In genomic region chr3:33229066-33229465, GRCh38 we compare ENCODE assay signal across 33 cellular contexts. TPM values are rescaled to one million over a fixed set of nuclear protein-coding genes. Genes with fewer than 3 reads are reported as not detected.
"Had no signal": no experiment of that assay in that cellular context is flagged by ENCODE, and none has a peak within 500 bp of the region (broad histone marks: within the 10 kb centered on the region; RNA-seq: fewer than 3 reads in every experiment).

No MANE protein-coding gene starts in this region.

- H3K9me3 Mint-ChIP-seq: activated CD4-positive, alpha-beta T cell treated with anti-CD3 and anti-CD28 coated beads, Interleukin-2, amount 10 ng/mL, durations not matched to agents 7 days and 5 days; activated naive CD8-positive, alpha-beta T cell treated with anti-CD3 and anti-CD28 coated beads for 36 hours; activated T-cell treated with anti-CD3 and anti-CD28 coated beads, Interleukin-2, amount 50 U/mL, for 24 hours; activated T-cell treated with anti-CD3 and anti-CD28 coated beads, Interleukin-2, amount 50 U/mL, for 72 hours had no signal

- H3K4me1 Mint-ChIP-seq: activated CD4-positive, alpha-beta memory T cell treated with anti-CD3 and anti-CD28 coated beads, Interleukin-2, amount 10 ng/mL, durations not matched to agents 7 days and 5 days; activated CD4-positive, alpha-beta T cell treated with anti-CD3 and anti-CD28 coated beads, Interleukin-2, amount 10 ng/mL, durations not matched to agents 7 days and 5 days; activated naive CD4-positive, alpha-beta T cell treated with anti-CD3 and anti-CD28 coated beads, Interleukin-2, amount 50 U/mL, for 24 hours; activated naive CD8-positive, alpha-beta T cell treated with anti-CD3 and anti-CD28 coated beads for 36 hours; brain; WTC11 had no signal

- FAIRE-seq: endometrium, frontal cortex, TTC549 had no signal

- H3K4me3 Mint-ChIP-seq: activated CD4-positive, alpha-beta memory T cell treated with anti-CD3 and anti-CD28 coated beads, Interleukin-2, amount 10 ng/mL, durations not matched to agents 7 days and 5 days; activated CD4-positive, alpha-beta T cell treated with anti-CD3 and anti-CD28 coated beads, Interleukin-2, amount 10 ng/mL, durations not matched to agents 7 days and 5 days; activated naive CD4-positive, alpha-beta T cell treated with anti-CD3 and anti-CD28 coated beads, Interleukin-2, amount 50 U/mL, for 24 hours; activated naive CD8-positive, alpha-beta T cell treated with anti-CD3 and anti-CD28 coated beads for 36 hours; activated T-cell treated with anti-CD3 and anti-CD28 coated beads, Interleukin-2, amount 50 U/mL, for 24 hours; activated T-cell treated with anti-CD3 and anti-CD28 coated beads, Interleukin-2, amount 50 U/mL, for 72 hours; brain; WTC11 had no signal

- ATAC-seq: activated T-cell treated with anti-CD3 and anti-CD28 coated beads, Interleukin-2, amount 50 U/mL, for 72 hours; esophagus mucosa; heart left ventricle; WTC11 had no signal

- H3K36me3 Mint-ChIP-seq: activated naive CD8-positive, alpha-beta T cell treated with anti-CD3 and anti-CD28 coated beads for 36 hours; brain; WTC11 had no signal

- H3K4me3 ChIP-seq: ascending aorta, breast epithelium, cardiac muscle cell, colonic mucosa, heart left ventricle had no signal

- H3K9me3 ChIP-seq: ascending aorta, breast epithelium, colonic mucosa, heart left ventricle had no signal

- DNase-seq: activated CD4-positive, alpha-beta memory T cell treated with anti-CD3 and anti-CD28 coated beads, Interleukin-2, amount 10 ng/mL, durations not matched to agents 7 days and 5 days; activated CD4-positive, alpha-beta T cell treated with anti-CD3 and anti-CD28 coated beads for 1 hour; activated CD4-positive, alpha-beta T cell treated with anti-CD3 and anti-CD28 coated beads for 4 hours; activated CD4-positive, alpha-beta T cell treated with anti-CD3 and anti-CD28 coated beads, Interleukin-2, amount 10 ng/mL, durations not matched to agents 7 days and 5 days; activated CD4-positive, alpha-beta T cell treated with anti-CD3 and anti-CD28 coated beads, Interleukin-2, amount 50 U/mL, for 4 hours; activated CD8-positive, alpha-beta memory T cell treated with anti-CD3 and anti-CD28 coated beads, Interleukin-2, amount 50 U/mL, for 48 hours; activated effector memory CD4-positive, alpha-beta T cell treated with Interleukin-2 at 50 U/mL for 16 hours; activated gamma-delta T cell treated with Interleukin-2 at 50 U/mL for 16 hours; activated naive CD4-positive, alpha-beta T cell treated with Interleukin-2 at 50 U/mL for 16 hours; activated naive CD8-positive, alpha-beta T cell treated with anti-CD3 and anti-CD28 coated beads for 36 hours; activated T-cell treated with anti-CD3 and anti-CD28 coated beads for 4 hours; activated T-cell treated with anti-CD3 and anti-CD28 coated beads, Interleukin-2, amount 50 U/mL, for 24 hours; activated T-cell treated with anti-CD3 and anti-CD28 coated beads, Interleukin-2, amount 50 U/mL, for 72 hours; central memory CD4-positive, alpha-beta T cell; cerebellar nuclear complex; colonic mucosa; effector CD8-positive, alpha-beta T cell; foreskin fibroblast; glutamatergic neuron; heart left ventricle; T-helper 2 cell had no signal

- H3K4me1 ChIP-seq: ascending aorta, breast epithelium, colonic mucosa, heart left ventricle had no signal

- H3K27ac Mint-ChIP-seq: activated CD4-positive, alpha-beta memory T cell treated with anti-CD3 and anti-CD28 coated beads, Interleukin-2, amount 10 ng/mL, durations not matched to agents 7 days and 5 days; activated CD4-positive, alpha-beta T cell treated with anti-CD3 and anti-CD28 coated beads, Interleukin-2, amount 10 ng/mL, durations not matched to agents 7 days and 5 days; activated naive CD4-positive, alpha-beta T cell treated with anti-CD3 and anti-CD28 coated beads, Interleukin-2, amount 50 U/mL, for 24 hours; activated naive CD8-positive, alpha-beta T cell treated with anti-CD3 and anti-CD28 coated beads for 36 hours; activated T-cell treated with anti-CD3 and anti-CD28 coated beads, Interleukin-2, amount 50 U/mL, for 24 hours; activated T-cell treated with anti-CD3 and anti-CD28 coated beads, Interleukin-2, amount 50 U/mL, for 72 hours; brain; WTC11 had no signal

- H3K27ac ChIP-seq: ascending aorta, breast epithelium, cardiac muscle cell, colonic mucosa, heart left ventricle, VCaP had no signal

- H3K27me3 ChIP-seq: ascending aorta, breast epithelium, colonic mucosa, heart left ventricle had no signal

- H3K36me3 ChIP-seq: ascending aorta, breast epithelium, cardiac muscle cell, colonic mucosa, heart left ventricle had no signal

RNA-seq across cellular contexts. Expression of gene SUSD5, which starts 10.5 kb away (rescaled TPM):
- total RNA-seq: activated CD4-positive, alpha-beta memory T cell treated with anti-CD3 and anti-CD28 coated beads, Interleukin-2, amount 10 ng/mL, durations not matched to agents 7 days and 5 days; activated CD4-positive, alpha-beta T cell treated with anti-CD3 and anti-CD28 coated beads, Interleukin-2, amount 10 ng/mL, durations not matched to agents 7 days and 5 days; activated naive CD8-positive, alpha-beta T cell treated with anti-CD3 and anti-CD28 coated beads for 36 hours; activated T-cell treated with anti-CD3 and anti-CD28 coated beads, Interleukin-2, amount 50 U/mL, for 72 hours; T-helper 1 cell treated with Interleukin-12 subunit alpha and Interleukin-12 subunit beta and Interleukin-4 antibody, amounts not matched to agents 30 ng/mL and 1 ng/mL, for 36 hours had no signal

RNA-seq across cellular contexts. Expression of gene FBXL2, which starts 48.2 kb away (rescaled TPM):
- total RNA-seq: activated CD4-positive, alpha-beta memory T cell treated with anti-CD3 and anti-CD28 coated beads, Interleukin-2, amount 10 ng/mL, durations not matched to agents 7 days and 5 days; activated CD4-positive, alpha-beta T cell treated with anti-CD3 and anti-CD28 coated beads, Interleukin-2, amount 10 ng/mL, durations not matched to agents 7 days and 5 days; activated naive CD8-positive, alpha-beta T cell treated with anti-CD3 and anti-CD28 coated beads for 36 hours; T-helper 1 cell treated with Interleukin-12 subunit alpha and Interleukin-12 subunit beta and Interleukin-4 antibody, amounts not matched to agents 30 ng/mL and 1 ng/mL, for 36 hours had no signal
